In genomic region chr7:2954433-2954853, GRCh38 we compare ENCODE assay signal across 14 cellular contexts.
DNase-seq lines count a peak whose midpoint lies in the region; ATAC-seq, FAIRE-seq and TF ChIP-seq lines count a peak whose summit lies in the region.
"Had no signal": no experiment of that assay in that cellular context is flagged by ENCODE, and none has a peak within 500 bp of the region (broad histone marks: within the 10 kb centered on the region; RNA-seq: fewer than 3 reads in every experiment).

No MANE protein-coding gene starts in this region.

- WGBS in H1 (ENCODE audit: extremely low coverage in 1 of 2, insufficient coverage in 1 of 2, insufficient read length in 1 of 2, insufficient replicate concordance in 2 of 2, low coverage in 1 of 2, low lambda C conversion rate in 2 of 2, missing lambda C conversion rate in 1 of 2), 2 experiments, result 87% methylated on average over 11 of the region's 11 CpGs; no CpG with 5 or more reads in 1 of the 2 experiments

- H3K4me3 Mint-ChIP-seq in stimulated activated naive CD8-positive, alpha-beta T cell treated with anti-CD3 and anti-CD28 coated beads, Interleukin-15, Interleukin-2, amounts not matched to agents 100 ng/mL and 50 ng/mL, for 24 hours, result peak overlapping the region; percentile 51
- H3K4me3 Mint-ChIP-seq: nephron had no signal

- H3K9me3 ChIP-seq in H1 (ENCODE audit: insufficient read depth in 2 of 2, low read depth in 1 of 2, low read length in 1 of 2), result peaks cover 0 to 9% of the 10 kb centered on the region in 2 experiments; a peak in 3 of 4 replicates
- H3K9me3 ChIP-seq: thoracic aorta had no signal

- H4K20me1 ChIP-seq in H1 (replicated peaks in 1 of 2; ENCODE audit: control insufficient read depth in 1 of 2, insufficient read depth in 2 of 2, low read length in 2 of 2), result no peaks in the 10 kb centered on the region

- H3K4ac ChIP-seq in H1 (replicated peaks; ENCODE audit: insufficient read length, low read depth, low read length), result no peak overlapping the region

- no peak overlapping the region for H3K9ac ChIP-seq in H1 (replicated peaks in 1 of 4; ENCODE audit: extremely low read depth in 1 of 4, low read depth in 3 of 4, low read length in 3 of 4)

- H4K91ac ChIP-seq in H1 (replicated peaks; ENCODE audit: insufficient read length, low read length), result no peak overlapping the region

- FAIRE-seq in H1 (lab: Jason Lieb, UNC) (no peak), H54 (lab: Jason Lieb, UNC) (no peak)
- FAIRE-seq: TTC549 had no signal

- no peaks in the 10 kb centered on the region for H3K23me2 ChIP-seq in H1 (ENCODE audit: low read depth, low read length)

- H3K36me3 ChIP-seq in H1 (ENCODE audit: control insufficient read depth in 2 of 4, insufficient read depth in 4 of 4, low read length in 3 of 4), result no peaks in the 10 kb centered on the region
- H3K36me3 ChIP-seq: thoracic aorta had no signal

- peak overlapping the region; percentile 90 for H3K27ac Mint-ChIP-seq in stimulated activated naive CD8-positive, alpha-beta T cell treated with anti-CD3 and anti-CD28 coated beads, Interleukin-15, Interleukin-2, amounts not matched to agents 100 ng/mL and 50 ng/mL, for 24 hours
- H3K27ac Mint-ChIP-seq: nephron had no signal

- H4K5ac ChIP-seq in H1 (ENCODE audit: insufficient read length, low read depth, low read length), result no peak overlapping the region

- H3K4me1 Mint-ChIP-seq in stimulated activated naive CD8-positive, alpha-beta T cell treated with anti-CD3 and anti-CD28 coated beads, Interleukin-15, Interleukin-2, amounts not matched to agents 100 ng/mL and 50 ng/mL, for 24 hours (ENCODE audit: low read depth), result peaks cover 95% of the 10 kb centered on the region

- no peaks in the 10 kb centered on the region for H3K27me3 ChIP-seq in H1 (replicated peaks in 1 of 4; ENCODE audit: control insufficient read depth in 3 of 4, extremely low read depth in 1 of 4, insufficient read depth in 3 of 4, low read length in 3 of 4)

- H3K4me3 ChIP-seq in H1 (ENCODE audit: extremely low read depth in 1 of 4, insufficient read depth in 2 of 4, low read depth in 3 of 4, low read length in 4 of 4), result no peak overlapping the region
- H3K4me3 ChIP-seq: PC-9, thoracic aorta had no signal

- POLR2A ChIA-PET in H1 (lab: Charles Lee; ENCODE audit: partially characterized antibody), result no interaction called here

- H2AFZ ChIP-seq in H1 (ENCODE audit: low read length), result no peak overlapping the region
- H2AFZ ChIP-seq: PC-9 had no signal

- no peak overlapping the region for H3K23ac ChIP-seq in H1 (ENCODE audit: insufficient read length)

- CTCF ChIA-PET in H1 (lab: Charles Lee; ENCODE audit: partially characterized antibody), result interaction anchor here (0.7 kb wide), 1 partner anchor 10 kb away, joined by 3 read pairs; no protein-coding TSS in a partner anchor

- no peak overlapping the region for H2AK5ac ChIP-seq in H1 (ENCODE audit: low read depth, low read length)

- no peaks in the 10 kb centered on the region for H3K79me2 ChIP-seq in H1 (ENCODE audit: control insufficient read depth in 1 of 2, insufficient read depth in 2 of 2, low read length in 2 of 2)

- H2BK12ac ChIP-seq in H1 (ENCODE audit: low read depth, low read length), result no peak overlapping the region

- H2BK15ac ChIP-seq in H1 (ENCODE audit: low read length), result no peak overlapping the region

- no peak overlapping the region for H3K14ac ChIP-seq in H1 (ENCODE audit: insufficient read length)

- TF ChIP-seq POLR2A in H1 (IDR thresholded peaks at IDR 0.05; ENCODE audit: control extremely low read depth in 1 of 2, low read depth in 2 of 2, low read length in 2 of 2) (no peak), H54 (IDR thresholded peaks at IDR 0.05; ENCODE audit: low read depth, low read length) (no peak)

- no peak for TF ChIP-seq CTCF in H1 (IDR thresholded peaks at IDR 0.05; ENCODE audit: control extremely low read depth in 1 of 3, insufficient read depth in 1 of 3, low read depth in 1 of 3, low read length in 3 of 3)

- H3K36me3 Mint-ChIP-seq in stimulated activated naive CD8-positive, alpha-beta T cell treated with anti-CD3 and anti-CD28 coated beads, Interleukin-15, Interleukin-2, amounts not matched to agents 100 ng/mL and 50 ng/mL, for 24 hours (ENCODE audit: low read depth), result peaks cover 76% of the 10 kb centered on the region

- no peak overlapping the region for H3K4me2 ChIP-seq in H1 (ENCODE audit: insufficient read depth in 1 of 2, low read depth in 2 of 2, low read length in 2 of 2)
- H3K4me2 ChIP-seq: PC-9 had no signal

- no peak overlapping the region for H3K56ac ChIP-seq in H1 (replicated peaks; ENCODE audit: insufficient read length, low read depth, low read length)

- TF ChIP-seq RAD21 in H1 (IDR thresholded peaks at IDR 0.05 in 1 of 2, conservative IDR thresholded peaks at IDR 0.05 in 1 of 2; ENCODE audit: low read depth in 2 of 2, low read length in 2 of 2), result no peak

- H2BK20ac ChIP-seq in H1 (ENCODE audit: low read length), result no peak overlapping the region

- intact Hi-C loops in cardiac septum (cut with DNase I), result no loop called here
- intact Hi-C loops in Right ventricle myocardium superior (cut with DNase I), result no loop called here

- H3K79me1 ChIP-seq in H1 (ENCODE audit: low read depth, low read length), result no peaks in the 10 kb centered on the region

- 0 out of 2 replicates have a peak overlapping the region, but pooled peaks have one; percentile 35 for H4K8ac ChIP-seq in H1 (ENCODE audit: extremely low read depth, insufficient read depth, low read length)

- DNase-seq in cardiac septum (ENCODE audit: low spot score) (peak; percentile 73), Right ventricle myocardium superior (no peak), H1 (ENCODE audit: low read depth in 1 of 2, low spot score in 2 of 2) (no peak), NCI-H1048 (lab: John Stamatoyannopoulos, UW) (no peak), H54 (ENCODE audit: insufficient read length, low spot score) (no peak), NCI-H1092 (lab: John Stamatoyannopoulos, UW) (no peak)
- DNase-seq in activated CD8-positive, alpha-beta memory T cell treated with anti-CD3 and anti-CD28 coated beads, Interleukin-2, amount 50 U/mL, for 4 hours, result peak; percentile 58
- DNase-seq: NCI-H1694 treated with DMSO at 0.1 percent for 48 hours, PC-9 had no signal

- no peaks in the 10 kb centered on the region for H3K4me1 ChIP-seq in H1 (replicated peaks in 1 of 4; ENCODE audit: control insufficient read depth in 3 of 4, insufficient read depth in 4 of 4, low read length in 3 of 4)

- no peak overlapping the region for H2BK120ac ChIP-seq in H1 (replicated peaks; ENCODE audit: low read depth, low read length)

- no peak overlapping the region for H3K27ac ChIP-seq in H1 (ENCODE audit: low read depth, low read length)
- H3K27ac ChIP-seq: HL-60, PC-9, thoracic aorta had no signal

- H3K9me3 Mint-ChIP-seq in stimulated activated naive CD8-positive, alpha-beta T cell treated with anti-CD3 and anti-CD28 coated beads, Interleukin-15, Interleukin-2, amounts not matched to agents 100 ng/mL and 50 ng/mL, for 24 hours, result peaks cover 7% of the 10 kb centered on the region

- H3K18ac ChIP-seq in H1 (ENCODE audit: extremely low read depth, low read length), result no peak overlapping the region

- H2BK5ac ChIP-seq in H1 (ENCODE audit: low read depth, low read length), result no peak overlapping the region

- TF ChIP-seq EP300 in H1 (IDR thresholded peaks at IDR 0.05; ENCODE audit: borderline replicate concordance in 1 of 2, low read depth in 2 of 2, low read length in 2 of 2), result no peak

- H3K27me3 Mint-ChIP-seq in stimulated activated naive CD8-positive, alpha-beta T cell treated with anti-CD3 and anti-CD28 coated beads, Interleukin-15, Interleukin-2, amounts not matched to agents 100 ng/mL and 50 ng/mL, for 24 hours, result no peaks in the 10 kb centered on the region

- no peak for ATAC-seq in Right ventricle myocardium superior (ENCODE audit: poor library complexity)

TF ChIP-seq in H1, 55 proteins besides CTCF, POLR2A, EP300 and RAD21 (continues in another document):
- TF ChIP-seq ZNF274 (IDR thresholded peaks at IDR 0.05; ENCODE audit: borderline replicate concordance, extremely low read depth, low read length) (no peak), EGR1 (IDR thresholded peaks at IDR 0.05; ENCODE audit: borderline replicate concordance, low read depth, low read length) (no peak)

Comparison
In these comparisons a context has a peak if more than half of its experiments do, and no peak if none do; other contexts are left out.
1. DNase-seq: peak in cardiac septum (single experiment) and activated CD8-positive, alpha-beta memory T cell treated with anti-CD3 and anti-CD28 coated beads, Interleukin-2, amount 50 U/mL, for 4 hours (single experiment); none in Right ventricle myocardium superior (single experiment), H1 (0 of 2), NCI-H1048 (single experiment), H54 (single experiment) and NCI-H1092 (single experiment).